In genomic region chr2:196515608-196516007, GRCh38 we compare ENCODE assay signal across 23 cellular contexts.
"Had no signal": no experiment of that assay in that cellular context is flagged by ENCODE, and none has a peak within 500 bp of the region (broad histone marks: within the 10 kb centered on the region; RNA-seq: fewer than 3 reads in every experiment).

No MANE protein-coding gene starts in this region.

- H3K4me3 ChIP-seq: gastroesophageal sphincter, lower lobe of right lung, suprapubic skin, tibial nerve had no signal

- H3K9me3 ChIP-seq: gastroesophageal sphincter, heart left ventricle, lower lobe of right lung, suprapubic skin, tibial nerve had no signal

- DNase-seq: activated CD4-positive, alpha-beta memory T cell treated with anti-CD3 and anti-CD28 coated beads, Interleukin-2, amount 10 ng/mL, durations not matched to agents 7 days and 5 days; activated CD4-positive, alpha-beta T cell treated with anti-CD3 and anti-CD28 coated beads, Interleukin-2, amount 10 ng/mL, durations not matched to agents 7 days and 5 days; activated CD4-positive, CD25-positive, alpha-beta regulatory T cell treated with anti-CD3 and anti-CD28 coated beads, Interleukin-2, amount 50 U/mL, for 72 hours; activated CD8-positive, alpha-beta memory T cell treated with anti-CD3 and anti-CD28 coated beads, Interleukin-2, amount 50 U/mL, for 48 hours; activated gamma-delta T cell treated with Interleukin-2 at 50 U/mL for 16 hours; activated naive CD4-positive, alpha-beta T cell treated with anti-CD3 and anti-CD28 coated beads, Interleukin-2, amount 50 U/mL, for 16 hours; activated T-cell treated with anti-CD3 and anti-CD28 coated beads, Interleukin-2, amount 50 U/mL, for 24 hours; amniotic stem cell; endodermal cell; hypothalamus; lower lobe of right lung; mesenchymal stem cell; naive thymus-derived CD8-positive, alpha-beta T cell; stimulated activated CD4-positive, alpha-beta T cell treated with anti-CD3 and anti-CD28 coated beads, Interleukin-15, amount 100 ng/mL, for 24 hours; stimulated activated naive CD4-positive, alpha-beta T cell; T-helper 2 cell had no signal

- H3K27me3 ChIP-seq: gastroesophageal sphincter, heart left ventricle, suprapubic skin, tibial nerve had no signal

- H3K36me3 Mint-ChIP-seq: naive thymus-derived CD8-positive, alpha-beta T cell had no signal

- H3K4me3 Mint-ChIP-seq: activated CD4-positive, alpha-beta memory T cell treated with anti-CD3 and anti-CD28 coated beads, Interleukin-2, amount 10 ng/mL, durations not matched to agents 7 days and 5 days; activated CD4-positive, alpha-beta T cell treated with anti-CD3 and anti-CD28 coated beads, Interleukin-2, amount 10 ng/mL, durations not matched to agents 7 days and 5 days; activated T-cell treated with anti-CD3 and anti-CD28 coated beads, Interleukin-2, amount 50 U/mL, for 24 hours; activated T-helper 17 cell treated with anti-CD3 and anti-CD28 coated beads, Interleukin-2, amount 50 U/mL, for 72 hours; central memory CD8-positive, alpha-beta T cell; dendritic cell treated with granulocyte-macrophage colony-stimulating factor and Interleukin-4, amounts not matched to agents 40 ng/mL and 50 ng/mL, for 4 days; endodermal cell; naive thymus-derived CD8-positive, alpha-beta T cell had no signal

- H3K9me3 Mint-ChIP-seq: activated CD4-positive, alpha-beta memory T cell treated with anti-CD3 and anti-CD28 coated beads, Interleukin-2, amount 10 ng/mL, durations not matched to agents 7 days and 5 days; activated CD4-positive, alpha-beta T cell treated with anti-CD3 and anti-CD28 coated beads, Interleukin-2, amount 10 ng/mL, durations not matched to agents 7 days and 5 days; activated T-cell treated with anti-CD3 and anti-CD28 coated beads, Interleukin-2, amount 50 U/mL, for 24 hours; activated T-helper 17 cell treated with anti-CD3 and anti-CD28 coated beads, Interleukin-2, amount 50 U/mL, for 72 hours; central memory CD8-positive, alpha-beta T cell; dendritic cell treated with granulocyte-macrophage colony-stimulating factor and Interleukin-4, amounts not matched to agents 40 ng/mL and 50 ng/mL, for 4 days; endodermal cell had no signal

- H3K27ac ChIP-seq: gastroesophageal sphincter, lower lobe of right lung, suprapubic skin, tibial nerve had no signal

- H3K4me1 ChIP-seq: gastroesophageal sphincter, lower lobe of right lung, tibial nerve had no signal

- H3K4me1 Mint-ChIP-seq: activated CD4-positive, alpha-beta memory T cell treated with anti-CD3 and anti-CD28 coated beads, Interleukin-2, amount 10 ng/mL, durations not matched to agents 7 days and 5 days; activated CD4-positive, alpha-beta T cell treated with anti-CD3 and anti-CD28 coated beads, Interleukin-2, amount 10 ng/mL, durations not matched to agents 7 days and 5 days; activated T-helper 17 cell treated with anti-CD3 and anti-CD28 coated beads, Interleukin-2, amount 50 U/mL, for 72 hours; central memory CD8-positive, alpha-beta T cell; naive thymus-derived CD8-positive, alpha-beta T cell had no signal

- H3K36me3 ChIP-seq: gastroesophageal sphincter, heart left ventricle, lower lobe of right lung, suprapubic skin, tibial nerve had no signal

- H3K27ac Mint-ChIP-seq: activated CD4-positive, alpha-beta memory T cell treated with anti-CD3 and anti-CD28 coated beads, Interleukin-2, amount 10 ng/mL, durations not matched to agents 7 days and 5 days; activated CD4-positive, alpha-beta T cell treated with anti-CD3 and anti-CD28 coated beads, Interleukin-2, amount 10 ng/mL, durations not matched to agents 7 days and 5 days; activated T-cell treated with anti-CD3 and anti-CD28 coated beads, Interleukin-2, amount 50 U/mL, for 24 hours; activated T-helper 17 cell treated with anti-CD3 and anti-CD28 coated beads, Interleukin-2, amount 50 U/mL, for 72 hours; dendritic cell treated with granulocyte-macrophage colony-stimulating factor and Interleukin-4, amounts not matched to agents 40 ng/mL and 50 ng/mL, for 4 days; endodermal cell; naive thymus-derived CD8-positive, alpha-beta T cell had no signal

- ATAC-seq: activated T-helper 17 cell treated with anti-CD3 and anti-CD28 coated beads, Interleukin-2, amount 50 U/mL, for 72 hours; gastroesophageal sphincter; naive thymus-derived CD8-positive, alpha-beta T cell had no signal
